In genomic region chr10:16698457-16698856, GRCh38 we compare ENCODE assay signal across 25 cellular contexts.
"Had no signal": no experiment of that assay in that cellular context is flagged by ENCODE, and none has a peak within 500 bp of the region (broad histone marks: within the 10 kb centered on the region; RNA-seq: fewer than 3 reads in every experiment).

No MANE protein-coding gene starts in this region.

- H3K27me3 ChIP-seq: body of pancreas, Peyer's patch, SJCRH30 had no signal

- H3K4me3 ChIP-seq: body of pancreas, Peyer's patch, SJCRH30 had no signal

- H3K27ac ChIP-seq: body of pancreas, Peyer's patch, RWPE1, SJCRH30 had no signal

- DNase-seq: activated CD4-positive, alpha-beta T cell treated with anti-CD3 and anti-CD28 coated beads for 48 hours; activated CD4-positive, alpha-beta T cell treated with anti-CD3 and anti-CD28 coated beads, Interleukin-2, amount 50 U/mL, for 4 hours; activated CD4-positive, CD25-positive, alpha-beta regulatory T cell treated with anti-CD3 and anti-CD28 coated beads, Interleukin-2, amount 50 U/mL, for 72 hours; activated CD8-positive, alpha-beta memory T cell treated with anti-CD3 and anti-CD28 coated beads, Interleukin-2, amount 50 U/mL, for 48 hours; activated CD8-positive, alpha-beta T cell treated with anti-CD3 and anti-CD28 coated beads, Interleukin-2, amount 10 ng/mL, durations not matched to agents 7 days and 5 days; activated naive CD4-positive, alpha-beta T cell treated with anti-CD3 and anti-CD28 coated beads, Interleukin-2, amount 50 U/mL, for 16 hours; activated T-cell treated with anti-CD3 and anti-CD28 coated beads, Interleukin-2, amount 50 U/mL, for 1 hour; aorta; body of pancreas; Kasumi-1; KBM-7; NCI-H1105 treated with DMSO at 0.1 percent for 48 hours; NCI-H1436 treated with DMSO at 0.1 percent for 48 hours; NCI-H187; NCI-H2081 treated with DMSO at 0.1 percent for 48 hours; NCI-H2171 treated with DMSO at 0.1 percent for 48 hours; NCI-H226; NCI-H526; NCI-H774; Peyer's patch; Right ventricle myocardium superior; SJCRH30 had no signal

- H3K4me1 ChIP-seq: body of pancreas, Peyer's patch, SJCRH30 had no signal

- H3K9me3 ChIP-seq: body of pancreas, Peyer's patch, SJCRH30 had no signal

- ATAC-seq: activated CD8-positive, alpha-beta T cell treated with anti-CD3 and anti-CD28 coated beads, Interleukin-2, amount 10 ng/mL, durations not matched to agents 7 days and 5 days; body of pancreas; SK-N-SH treated with all-trans-retinoic acid at 6 μM for 48 hours; WTC11 had no signal

- H3K36me3 ChIP-seq: SJCRH30 had no signal
